ENCODE assay signal across 12 cellular contexts in the genomic region with DNA sequence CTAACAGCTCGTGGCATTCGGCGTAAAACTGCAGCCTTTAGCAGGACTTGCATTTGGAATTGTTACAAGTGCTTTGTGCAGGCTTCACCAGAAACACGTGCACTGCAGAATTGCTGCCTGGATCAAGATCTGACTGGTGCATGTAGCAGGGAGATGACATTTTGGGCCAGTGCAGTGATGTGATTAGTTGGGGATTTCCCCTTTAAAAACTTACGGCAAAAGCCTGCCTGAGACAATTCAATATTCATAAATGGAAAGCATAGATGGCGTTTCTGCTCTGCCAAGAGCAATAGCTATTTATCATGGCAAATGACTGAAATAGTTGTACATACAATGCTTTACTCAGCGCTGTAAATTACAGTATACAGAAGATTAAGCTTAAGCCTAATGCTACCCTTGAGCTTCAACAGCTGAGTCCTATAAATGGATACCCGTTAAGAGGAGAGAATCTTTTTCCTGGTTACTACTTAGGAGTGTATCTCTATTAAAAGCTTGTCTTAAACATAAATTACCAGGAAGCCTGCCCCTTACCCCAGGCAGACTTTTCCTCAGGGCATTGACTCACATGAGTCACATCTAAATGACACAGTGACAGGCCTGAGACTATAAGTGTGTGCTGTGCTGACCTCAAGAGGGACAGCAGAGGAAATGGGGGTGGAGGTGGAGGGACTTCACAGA.
A peak's percentile ranks its signal among the peaks of the same experiment; 100 is the strongest.
DNase-seq lines count a peak whose midpoint lies in the region; ATAC-seq and TF ChIP-seq lines count a peak whose summit lies in the region.
"Had no signal": no experiment of that assay in that cellular context is flagged by ENCODE, and none has a peak within 500 bp of the region (broad histone marks: within the 10 kb centered on the region; RNA-seq: fewer than 3 reads in every experiment).

No MANE protein-coding gene starts in this region.

- H3K4me2 ChIP-seq in GM23248 (ENCODE audit: unreplicated experiment): peak overlapping the region; percentile 47

- H3K4me1 ChIP-seq in CD4-positive, CD25-positive, alpha-beta regulatory T cell (ENCODE audit: control insufficient read depth, insufficient read depth, low read length, poor library complexity, severe bottlenecking): peaks cover 16% of the 10 kb centered on the region
- H3K4me1 ChIP-seq in GM23248 (ENCODE audit: insufficient read depth): peaks cover 22% of the 10 kb centered on the region
- H3K4me1 ChIP-seq in mesodermal cell (ENCODE audit: control insufficient read depth, insufficient read depth, low read length, poor library complexity, severe bottlenecking): peaks cover 53% of the 10 kb centered on the region

- peaks cover 21 to 61% (median 43%) of the 10 kb centered on the region in 4 donors for H3K4me1 Mint-ChIP-seq in CD4-positive, CD25-positive, alpha-beta regulatory T cell

- H3F3A ChIP-seq in GM23248 (ENCODE audit: insufficient read depth): peaks cover 18% of the 10 kb centered on the region

- peak in 1 of 2 donors; percentile 52 for ATAC-seq in CD4-positive, CD25-positive, alpha-beta regulatory T cell (ENCODE audit: low read depth in 2 of 2)
- no peak for ATAC-seq in HG02759 (IDR thresholded peaks at IDR 0.05; ENCODE audit: unreplicated experiment)

- no peaks in the 10 kb centered on the region for H4K20me1 ChIP-seq in GM23248 (ENCODE audit: insufficient read depth)

- no peak overlapping the region for H3K4me3 Mint-ChIP-seq in CD4-positive, CD25-positive, alpha-beta regulatory T cell
- H3K4me3 Mint-ChIP-seq: natural killer cell; T-helper 1 cell treated with Interleukin-12 subunit alpha and Interleukin-12 subunit beta and Interleukin-4 antibody, amounts not matched to agents 30 μg/mL and 1 μg/mL, for 36 hours had no signal

- H3K4me3 ChIP-seq in CD4-positive, CD25-positive, alpha-beta regulatory T cell (ENCODE audit: low read depth, low read length): no peak overlapping the region
- H3K4me3 ChIP-seq in GM23248 (no peak overlapping the region), WERI-Rb-1 (ENCODE audit: low read depth, low read length) (no peak overlapping the region), mesodermal cell (ENCODE audit: extremely low read depth, insufficient read depth, low read length, poor library complexity, severe bottlenecking) (no peak overlapping the region)

- no peaks in the 10 kb centered on the region for H3K27me3 Mint-ChIP-seq in CD4-positive, CD25-positive, alpha-beta regulatory T cell

- no peak for TF ChIP-seq CTCF in WERI-Rb-1 (IDR thresholded peaks at IDR 0.05; ENCODE audit: low read depth, low read length)

- no peaks in the 10 kb centered on the region for H3K9me2 ChIP-seq in GM23248 (ENCODE audit: insufficient read depth)

- H2AFZ ChIP-seq in GM23248: no peak overlapping the region

- H3K27ac ChIP-seq in CD4-positive, CD25-positive, alpha-beta regulatory T cell (ENCODE audit: insufficient read depth, low read length, poor library complexity, severe bottlenecking): no peak overlapping the region
- H3K27ac ChIP-seq in GM23248: no peak overlapping the region
- no peak overlapping the region for H3K27ac ChIP-seq in WERI-Rb-1
- H3K27ac ChIP-seq in mesodermal cell (ENCODE audit: low read depth, low read length, severe bottlenecking): peak overlapping the region; percentile 64
- H3K27ac ChIP-seq in substantia nigra (ENCODE audit: low read depth, low read length, poor library complexity, severe bottlenecking): no peak overlapping the region

- H3K36me3 Mint-ChIP-seq in CD4-positive, CD25-positive, alpha-beta regulatory T cell: peaks cover 11% of the 10 kb centered on the region
- H3K36me3 Mint-ChIP-seq: natural killer cell had no signal

- H3K36me3 ChIP-seq in CD4-positive, CD25-positive, alpha-beta regulatory T cell (ENCODE audit: control insufficient read depth, insufficient read depth, low read length): peaks cover 7% of the 10 kb centered on the region
- H3K36me3 ChIP-seq in GM23248 (ENCODE audit: low read depth) (0 out of 2 replicates have a peak, but pooled peaks cover 5% of the 10 kb centered on the region), WERI-Rb-1 (no peaks in the 10 kb centered on the region), mesodermal cell (ENCODE audit: control insufficient read depth, insufficient read depth, low read length) (no peaks in the 10 kb centered on the region)

- 0 out of 2 replicates have a peak, but pooled peaks cover 5% of the 10 kb centered on the region for H3K79me2 ChIP-seq in GM23248 (ENCODE audit: insufficient read depth)

- no peak overlapping the region for H3K9ac ChIP-seq in GM23248

- no peaks in the 10 kb centered on the region for H3K9me3 ChIP-seq in CD4-positive, CD25-positive, alpha-beta regulatory T cell (ENCODE audit: control insufficient read depth in 2 of 2, low read length in 2 of 2)
- H3K9me3 ChIP-seq in GM23248 (ENCODE audit: low read depth) (no peaks in the 10 kb centered on the region), WERI-Rb-1 (ENCODE audit: severe bottlenecking) (no peaks in the 10 kb centered on the region), mesodermal cell (ENCODE audit: control insufficient read depth, low read length) (no peaks in the 10 kb centered on the region)

- H3K27me3 ChIP-seq in CD4-positive, CD25-positive, alpha-beta regulatory T cell (ENCODE audit: control insufficient read depth, insufficient read depth, low read length): no peaks in the 10 kb centered on the region
- no peaks in the 10 kb centered on the region for H3K27me3 ChIP-seq in GM23248 (replicated peaks; ENCODE audit: insufficient read depth)
- no peaks in the 10 kb centered on the region for H3K27me3 ChIP-seq in WERI-Rb-1 (ENCODE audit: insufficient read depth, low read depth, severe bottlenecking)

- WGBS in GM23248 (ENCODE audit: low coverage in 1 of 2, low lambda C conversion rate in 2 of 2, missing lambda C conversion rate in 2 of 2), 2 experiments: 43% methylated on average over 8 of the region's 8 CpGs
- 77 to 98% methylated on average over 3 to 6 of the region's 8 CpGs for WGBS in mesodermal cell (ENCODE audit: insufficient coverage in 2 of 2), 2 experiments

- H3K9me3 Mint-ChIP-seq in CD4-positive, CD25-positive, alpha-beta regulatory T cell: no peaks in the 10 kb centered on the region
- H3K9me3 Mint-ChIP-seq: natural killer cell; T-helper 1 cell treated with Interleukin-12 subunit alpha and Interleukin-12 subunit beta and Interleukin-4 antibody, amounts not matched to agents 30 μg/mL and 1 μg/mL, for 36 hours had no signal

- in situ Hi-C loops in GM23248 (cut with MboI): loop anchor here (10.0 kb wide), 3 partner anchors 245 to 385 kb away; no protein-coding TSS in a partner anchor

- DNase-seq in CD4-positive, CD25-positive, alpha-beta regulatory T cell: no peak
- peak; percentile 39 for DNase-seq in GM23248
- peak; percentile 55 for DNase-seq in WERI-Rb-1
- no peak for DNase-seq in ecto neural progenitor cell (ENCODE audit: low spot score)
- DNase-seq in substantia nigra (lab: John Stamatoyannopoulos, UW): no peak
- DNase-seq in H4 (ENCODE audit: low spot score): no peak
- DNase-seq: GDM1, natural killer cell, NCI-H2081 treated with DMSO at 0.1 percent for 48 hours had no signal

- H3K27ac Mint-ChIP-seq in CD4-positive, CD25-positive, alpha-beta regulatory T cell: peak overlapping the region; percentile 53 to 91 (median 62)
- H3K27ac Mint-ChIP-seq: T-helper 1 cell treated with Interleukin-12 subunit alpha and Interleukin-12 subunit beta and Interleukin-4 antibody, amounts not matched to agents 30 μg/mL and 1 μg/mL, for 36 hours had no signal

Comparison
In these comparisons a context has a peak if more than half of its experiments do, and no peak if none do; other contexts are left out.
1. DNase-seq: peak in GM23248 (single experiment) and WERI-Rb-1 (single experiment); none in CD4-positive, CD25-positive, alpha-beta regulatory T cell (0 of 3), ecto neural progenitor cell (single experiment), substantia nigra (0 of 49) and H4 (single experiment).